20 cellular contexts compared by ENCODE assay signal in genomic region chr15:35319354-35319753, GRCh38.
"Had no signal": no experiment of that assay in that cellular context is flagged by ENCODE, and none has a peak within 500 bp of the region (broad histone marks: within the 10 kb centered on the region; RNA-seq: fewer than 3 reads in every experiment).

No MANE protein-coding gene starts in this region.

- H3K4me2 ChIP-seq: hepatocyte had no signal

- H3K36me3 ChIP-seq: neutrophil, thoracic aorta, transverse colon, uterus had no signal

- H3K4me3 Mint-ChIP-seq: naive thymus-derived CD8-positive, alpha-beta T cell; stimulated activated naive B cell treated with anti-CD40 and anti-IgM and Interleukin-4, amounts not matched to agents 10 μg/mL and 1 μg/mL and 100 μg/mL, for 72 hours; stimulated activated naive CD8-positive, alpha-beta T cell treated with anti-CD3 and anti-CD28 coated beads, Interleukin-15, amount 100 ng/mL, for 72 hours had no signal

- H3K27ac Mint-ChIP-seq: naive thymus-derived CD8-positive, alpha-beta T cell; stimulated activated naive B cell treated with anti-CD40 and anti-IgM and Interleukin-4, amounts not matched to agents 10 μg/mL and 1 μg/mL and 100 μg/mL, for 72 hours; stimulated activated naive CD8-positive, alpha-beta T cell treated with anti-CD3 and anti-CD28 coated beads, Interleukin-15, amount 100 ng/mL, for 72 hours had no signal

- H3K27me3 Mint-ChIP-seq: naive thymus-derived CD8-positive, alpha-beta T cell; stimulated activated naive B cell treated with anti-CD40 and anti-IgM and Interleukin-4, amounts not matched to agents 10 μg/mL and 1 μg/mL and 100 μg/mL, for 72 hours; stimulated activated naive CD8-positive, alpha-beta T cell treated with anti-CD3 and anti-CD28 coated beads, Interleukin-15, amount 100 ng/mL, for 72 hours had no signal

- H3K4me3 ChIP-seq: hepatocyte, lung, mucosa of descending colon, thoracic aorta, transverse colon, uterus had no signal

- DNase-seq: cortex of kidney; effector memory CD4-positive, alpha-beta T cell; foreskin melanocyte; head of caudate nucleus; left colon; left ventricle myocardium superior; mucosa of descending colon; naive thymus-derived CD8-positive, alpha-beta T cell; stimulated activated CD4-positive, alpha-beta T cell treated with anti-CD3 and anti-CD28 coated beads, Interleukin-2, amount 100 ng/mL, for 24 hours; stimulated activated CD4-positive, alpha-beta T cell treated with anti-CD3 and anti-CD28 coated beads, Interleukin-4, amount 100 ng/mL, for 4 hours; stimulated activated naive B cell treated with anti-CD40 and anti-IgM and Interleukin-4, amounts not matched to agents 10 μg/mL and 1 μg/mL and 100 μg/mL, for 72 hours; stimulated activated naive CD8-positive, alpha-beta T cell treated with anti-CD3 and anti-CD28 coated beads, Interleukin-15, amount 100 ng/mL, for 72 hours; transverse colon; uterus had no signal

- H3K79me2 ChIP-seq: hepatocyte had no signal

- H3K9me3 ChIP-seq: mucosa of descending colon, neutrophil, thoracic aorta, transverse colon, uterus had no signal

- H3K27ac ChIP-seq: hepatocyte, neutrophil, thoracic aorta, uterus had no signal

- FAIRE-seq: endometrium had no signal

- ATAC-seq: left colon; left ventricle myocardium superior; mucosa of descending colon; naive thymus-derived CD8-positive, alpha-beta T cell; sciatic nerve; stimulated activated naive B cell treated with anti-CD40 and anti-IgM and Interleukin-4, amounts not matched to agents 10 μg/mL and 1 μg/mL and 100 μg/mL, for 72 hours; stimulated activated naive CD8-positive, alpha-beta T cell treated with anti-CD3 and anti-CD28 coated beads, Interleukin-15, amount 100 ng/mL, for 72 hours had no signal

- H3K4me1 Mint-ChIP-seq: naive thymus-derived CD8-positive, alpha-beta T cell; stimulated activated naive B cell treated with anti-CD40 and anti-IgM and Interleukin-4, amounts not matched to agents 10 μg/mL and 1 μg/mL and 100 μg/mL, for 72 hours; stimulated activated naive CD8-positive, alpha-beta T cell treated with anti-CD3 and anti-CD28 coated beads, Interleukin-15, amount 100 ng/mL, for 72 hours had no signal

- H3K4me1 ChIP-seq: uterus had no signal

- H3K27me3 ChIP-seq: hepatocyte, neutrophil, transverse colon, uterus had no signal
